20 cellular contexts compared by ENCODE assay signal in genomic region chr11:116310215-116310614, GRCh38.
DNase-seq lines count a peak whose midpoint lies in the region; ATAC-seq and TF ChIP-seq lines count a peak whose summit lies in the region.
"Had no signal": no experiment of that assay in that cellular context is flagged by ENCODE, and none has a peak within 500 bp of the region (broad histone marks: within the 10 kb centered on the region; RNA-seq: fewer than 3 reads in every experiment).

No MANE protein-coding gene starts in this region.

- CTCF ChIA-PET in SK-N-SH (lab: Yijun Ruan, JAX) = interaction anchor here (0.9 to 1.4 kb wide), 4 partner anchors 16 to 108 kb away, joined by 3 to 4 read pairs (median 3); no protein-coding TSS in a partner anchor

- H3K27me3 ChIP-seq in SK-N-SH (ENCODE audit: insufficient read depth) (no peaks in the 10 kb centered on the region), transverse colon (no peaks in the 10 kb centered on the region)
- H3K27me3 ChIP-seq: SJSA1 had no signal

- no peaks in the 10 kb centered on the region for H3K79me2 ChIP-seq in SK-N-SH (ENCODE audit: insufficient read depth)

- no peaks in the 10 kb centered on the region for H4K20me1 ChIP-seq in SK-N-SH (ENCODE audit: insufficient read depth)

- TF ChIP-seq CTCF in SK-N-SH (IDR thresholded peaks at IDR 0.05) (no peak), fibroblast of pulmonary artery (IDR thresholded peaks at IDR 0.05; ENCODE audit: low read length, missing control alignments) (no peak), transverse colon (IDR thresholded peaks at IDR 0.05) (no peak)

- H3K4me1 ChIP-seq in SK-N-SH (ENCODE audit: control insufficient read depth in 1 of 2, insufficient read depth in 2 of 2, low read depth in 1 of 2, low read length in 1 of 2) (peaks cover 27 to 42% of the 10 kb centered on the region in 2 experiments), transverse colon (peaks cover 4 to 20% (median 11%) of the 10 kb centered on the region in 4 donors)
- H3K4me1 ChIP-seq: SJSA1 had no signal

- H3K9me3 ChIP-seq in SK-N-SH (no peaks in the 10 kb centered on the region), transverse colon (no peaks in the 10 kb centered on the region)
- H3K9me3 ChIP-seq: neutrophil, SJSA1, spleen had no signal

- H3K36me3 ChIP-seq in SK-N-SH (replicated peaks in 1 of 2; ENCODE audit: control insufficient read depth in 1 of 2, insufficient read depth in 2 of 2, low read length in 1 of 2) = no peaks in the 10 kb centered on the region
- H3K36me3 ChIP-seq in transverse colon = no peaks in the 10 kb centered on the region
- H3K36me3 ChIP-seq: neutrophil, SJSA1, spleen had no signal

- peak overlapping the region; percentile 68 to 100 for H3K27ac ChIP-seq in SK-N-SH (ENCODE audit: low read depth in 2 of 2, low read length in 1 of 2)
- H3K27ac ChIP-seq in transverse colon = no peak overlapping the region
- H3K27ac ChIP-seq: neutrophil, SJSA1, spleen had no signal

- H2AFZ ChIP-seq in SK-N-SH (ENCODE audit: low read depth) = no peak overlapping the region

- no peak overlapping the region for H3K9ac ChIP-seq in SK-N-SH

- H3K9me2 ChIP-seq in SK-N-SH = no peaks in the 10 kb centered on the region

- in situ Hi-C loops in transverse colon (cut with MboI; ENCODE audit: low pct_ligation_motif_present in 1 of 4, low pct_unique_long_range_greater_than_20kb in 1 of 4, low sequenced_read_pairs in 3 of 4) = no loop called here

- 49% methylated on average over 8 of the region's 8 CpGs for WGBS in SK-N-SH (ENCODE audit: low lambda C conversion rate)
- WGBS in transverse colon (ENCODE audit: low coverage in 1 of 2), 2 donors = 40 to 66% methylated on average over 1 to 8 of the region's 8 CpGs

- H3K4me2 ChIP-seq in SK-N-SH = peak overlapping the region; percentile 21; the same call in 1 of the 2 replicates

- intact Hi-C loops in transverse colon (cut with DNase I; ENCODE audit: low total_unique reads) = no loop called here

- no peak for TF ChIP-seq RAD21 in SK-N-SH (IDR thresholded peaks at IDR 0.05; ENCODE audit: low read length)

- H3K4me3 ChIP-seq in SK-N-SH (ENCODE audit: low read depth in 2 of 2, low read length in 1 of 2) (no peak overlapping the region), fibroblast of pulmonary artery (replicated peaks; ENCODE audit: low read depth, low read length) (no peak overlapping the region), transverse colon (no peak overlapping the region)
- H3K4me3 ChIP-seq: SJSA1, spleen had no signal

- TF ChIP-seq EP300 in SK-N-SH (IDR thresholded peaks at IDR 0.05; ENCODE audit: borderline replicate concordance in 1 of 2, low read depth in 1 of 2, low read length in 1 of 2) (peak in 1 of 2 experiments; percentile 74; a peak in 1 of 4 replicates), transverse colon (IDR thresholded peaks at IDR 0.05; ENCODE audit: low read depth) (no peak)

- peaks cover 4% of the 10 kb centered on the region for H3F3A ChIP-seq in SK-N-SH (replicated peaks; ENCODE audit: insufficient read depth)

- DNase-seq in EL = peak; percentile 1
- no peak for DNase-seq in SK-N-SH
- peak; percentile 0 for DNase-seq in fibroblast of pulmonary artery (ENCODE audit: low read depth)
- DNase-seq in renal cortical epithelial cell (ENCODE audit: low read depth) = peak; percentile 42
- DNase-seq in dermis blood vessel endothelial cell = no peak
- DNase-seq in DMS 273 treated with DMSO at 0.1 percent for 48 hours (lab: John Stamatoyannopoulos, UW) = no peak
- no peak for DNase-seq in transverse colon
- DNase-seq: activated CD4-positive, alpha-beta T cell treated with anti-CD3 and anti-CD28 coated beads for 36 hours; activated T-cell treated with anti-CD3 and anti-CD28 coated beads, Interleukin-2, amount 50 U/mL, for 4 hours; glutamatergic neuron; left cardiac atrium; mesenchymal stem cell; NCI-H1105; spleen; stimulated activated CD4-positive, alpha-beta T cell treated with anti-CD3 and anti-CD28 coated beads, Interleukin-4, amount 100 ng/mL, for 4 hours; stimulated activated naive CD4-positive, alpha-beta T cell treated with Interleukin-2 at 50 U/mL for 16 hours had no signal

- ATAC-seq in HG02973 (IDR thresholded peaks at IDR 0.05; ENCODE audit: unreplicated experiment) = no peak
- ATAC-seq: activated CD4-positive, alpha-beta T cell treated with anti-CD3 and anti-CD28 coated beads for 36 hours; activated T-cell treated with anti-CD3 and anti-CD28 coated beads, Interleukin-2, amount 50 U/mL, for 4 hours; left cardiac atrium; Panc1 had no signal

- TF ChIP-seq POLR2A in transverse colon (IDR thresholded peaks at IDR 0.05) = no peak

- POLR2A ChIA-PET in SK-N-SH (lab: Yijun Ruan, JAX) = interaction anchor here (4.4 kb wide), 1 partner anchor 117 kb away, joined by 23 read pairs; no protein-coding TSS in a partner anchor

TF ChIP-seq in SK-N-SH, 30 proteins besides CTCF, POLR2A, EP300 and RAD21 (continues in another document):
- TF ChIP-seq FOSL2 (IDR thresholded peaks at IDR 0.05; ENCODE audit: borderline replicate concordance, low read depth) (0 out of 2 replicates have a peak, but pooled peaks have one; percentile 12), SIN3A (IDR thresholded peaks at IDR 0.05; ENCODE audit: borderline replicate concordance, low read depth, low read length) (no peak), EZH2phosphoT487 (IDR thresholded peaks at IDR 0.05; ENCODE audit: borderline replicate concordance, low read depth) (no peak), PBX3 (IDR thresholded peaks at IDR 0.05) (peak; percentile 87), RCOR1 (IDR thresholded peaks at IDR 0.05; ENCODE audit: low read length) (peak; percentile 14; the same call in 1 of the 2 replicates), TEAD4 (IDR thresholded peaks at IDR 0.05; ENCODE audit: borderline replicate concordance, insufficient read depth) (peak; percentile 47; the same call in 1 of the 2 replicates), RXRA (IDR thresholded peaks at IDR 0.05; ENCODE audit: borderline replicate concordance, low read depth) (peak; percentile 25; the same call in 1 of the 2 replicates), GATA2 (CRISPR knock-in tag; IDR thresholded peaks at IDR 0.05) (no peak), CHD2 (IDR thresholded peaks at IDR 0.05; ENCODE audit: low read length, partially characterized antibody) (no peak), POLR2AphosphoS5 (IDR thresholded peaks at IDR 0.05; ENCODE audit: low read depth, low read length) (peak; percentile 33; the same call in 1 of the 2 replicates), SMC3 (IDR thresholded peaks at IDR 0.05; ENCODE audit: low read depth, low read length) (no peak), GABPA (IDR thresholded peaks at IDR 0.05; ENCODE audit: low read depth) (no peak), USF1 (IDR thresholded peaks at IDR 0.05; ENCODE audit: borderline replicate concordance, low read depth) (no peak), MEF2A (IDR thresholded peaks at IDR 0.05; ENCODE audit: borderline replicate concordance, low read depth) (no peak)
- TF ChIP-seq, protein P1, sequence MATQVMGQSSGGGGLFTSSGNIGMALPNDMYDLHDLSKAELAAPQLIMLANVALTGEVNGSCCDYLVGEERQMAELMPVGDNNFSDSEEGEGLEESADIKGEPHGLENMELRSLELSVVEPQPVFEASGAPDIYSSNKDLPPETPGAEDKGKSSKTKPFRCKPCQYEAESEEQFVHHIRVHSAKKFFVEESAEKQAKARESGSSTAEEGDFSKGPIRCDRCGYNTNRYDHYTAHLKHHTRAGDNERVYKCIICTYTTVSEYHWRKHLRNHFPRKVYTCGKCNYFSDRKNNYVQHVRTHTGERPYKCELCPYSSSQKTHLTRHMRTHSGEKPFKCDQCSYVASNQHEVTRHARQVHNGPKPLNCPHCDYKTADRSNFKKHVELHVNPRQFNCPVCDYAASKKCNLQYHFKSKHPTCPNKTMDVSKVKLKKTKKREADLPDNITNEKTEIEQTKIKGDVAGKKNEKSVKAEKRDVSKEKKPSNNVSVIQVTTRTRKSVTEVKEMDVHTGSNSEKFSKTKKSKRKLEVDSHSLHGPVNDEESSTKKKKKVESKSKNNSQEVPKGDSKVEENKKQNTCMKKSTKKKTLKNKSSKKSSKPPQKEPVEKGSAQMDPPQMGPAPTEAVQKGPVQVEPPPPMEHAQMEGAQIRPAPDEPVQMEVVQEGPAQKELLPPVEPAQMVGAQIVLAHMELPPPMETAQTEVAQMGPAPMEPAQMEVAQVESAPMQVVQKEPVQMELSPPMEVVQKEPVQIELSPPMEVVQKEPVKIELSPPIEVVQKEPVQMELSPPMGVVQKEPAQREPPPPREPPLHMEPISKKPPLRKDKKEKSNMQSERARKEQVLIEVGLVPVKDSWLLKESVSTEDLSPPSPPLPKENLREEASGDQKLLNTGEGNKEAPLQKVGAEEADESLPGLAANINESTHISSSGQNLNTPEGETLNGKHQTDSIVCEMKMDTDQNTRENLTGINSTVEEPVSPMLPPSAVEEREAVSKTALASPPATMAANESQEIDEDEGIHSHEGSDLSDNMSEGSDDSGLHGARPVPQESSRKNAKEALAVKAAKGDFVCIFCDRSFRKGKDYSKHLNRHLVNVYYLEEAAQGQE (IDR thresholded peaks at IDR 0.05; ENCODE audit: low read depth, low read length) = no peak
- TF ChIP-seq, protein P2, sequence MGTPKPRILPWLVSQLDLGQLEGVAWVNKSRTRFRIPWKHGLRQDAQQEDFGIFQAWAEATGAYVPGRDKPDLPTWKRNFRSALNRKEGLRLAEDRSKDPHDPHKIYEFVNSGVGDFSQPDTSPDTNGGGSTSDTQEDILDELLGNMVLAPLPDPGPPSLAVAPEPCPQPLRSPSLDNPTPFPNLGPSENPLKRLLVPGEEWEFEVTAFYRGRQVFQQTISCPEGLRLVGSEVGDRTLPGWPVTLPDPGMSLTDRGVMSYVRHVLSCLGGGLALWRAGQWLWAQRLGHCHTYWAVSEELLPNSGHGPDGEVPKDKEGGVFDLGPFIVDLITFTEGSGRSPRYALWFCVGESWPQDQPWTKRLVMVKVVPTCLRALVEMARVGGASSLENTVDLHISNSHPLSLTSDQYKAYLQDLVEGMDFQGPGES (IDR thresholded peaks at IDR 0.05; ENCODE audit: low read depth, low read length) = no peak

Comparison
In these comparisons a context has a peak if more than half of its experiments do, and no peak if none do; other contexts are left out.
1. DNase-seq: peak in EL (single experiment), fibroblast of pulmonary artery (single experiment) and renal cortical epithelial cell (single experiment); none in SK-N-SH (single experiment), dermis blood vessel endothelial cell (single experiment), DMS 273 treated with DMSO at 0.1 percent for 48 hours (single experiment) and transverse colon (single experiment).
2. H3K27ac ChIP-seq: peak in SK-N-SH (2 of 2); none in transverse colon (0 of 4).